In genomic region chr10:30455816-30456215, GRCh38 we compare ENCODE assay signal across 8 cellular contexts. TPM values are rescaled to one million over a fixed set of nuclear protein-coding genes. Genes with fewer than 3 reads are reported as not detected.
DNase-seq lines count a peak whose midpoint lies in the region; ATAC-seq and TF ChIP-seq lines count a peak whose summit lies in the region.

No MANE protein-coding gene starts in this region.

- H3K27ac Mint-ChIP-seq in stimulated activated memory B cell treated with anti-CD40 and anti-IgM and Interleukin-4, amounts not matched to agents 10 μg/mL and 1 μg/mL and 100 μg/mL, for 72 hours, result peak overlapping the region; percentile 89
- no peak overlapping the region for H3K27ac Mint-ChIP-seq in Caco-2 (ENCODE audit: unreplicated experiment)

- DNase-seq in body of pancreas, result no peak
- no peak for DNase-seq in NCI-H2196 (lab: John Stamatoyannopoulos, UW; ENCODE audit: unreplicated experiment)
- DNase-seq in activated effector memory CD4-positive, alpha-beta T cell treated with anti-CD3 and anti-CD28 coated beads, Interleukin-2, amount 50 U/mL, for 16 hours, result no peak
- no peak for DNase-seq in Caco-2
- DNase-seq in G401 (ENCODE audit: low spot score), result no peak

- CTCF ChIA-PET in Caco-2 (lab: Charles Lee), result no interaction called here

- peak overlapping the region; percentile 13 for H3K4me3 Mint-ChIP-seq in stimulated activated memory B cell treated with anti-CD40 and anti-IgM and Interleukin-4, amounts not matched to agents 10 μg/mL and 1 μg/mL and 100 μg/mL, for 72 hours
- no peak overlapping the region for H3K4me3 Mint-ChIP-seq in Caco-2 (ENCODE audit: unreplicated experiment)

- H3K4me1 ChIP-seq in body of pancreas, result no peaks in the 10 kb centered on the region
- H3K4me1 ChIP-seq in Caco-2, result peaks cover 11% of the 10 kb centered on the region

- TF ChIP-seq POLR2A in body of pancreas (IDR thresholded peaks at IDR 0.05), result no peak

- H3K36me3 Mint-ChIP-seq in stimulated activated memory B cell treated with anti-CD40 and anti-IgM and Interleukin-4, amounts not matched to agents 10 μg/mL and 1 μg/mL and 100 μg/mL, for 72 hours, result peaks cover 44% of the 10 kb centered on the region
- peaks cover 48% of the 10 kb centered on the region for H3K36me3 Mint-ChIP-seq in Caco-2 (ENCODE audit: insufficient read depth, unreplicated experiment)

- peaks cover 0 to 9% of the 10 kb centered on the region in 2 donors for H3K36me3 ChIP-seq in body of pancreas (replicated peaks in 1 of 2; ENCODE audit: insufficient read depth in 1 of 2, low read depth in 2 of 2)
- H3K36me3 ChIP-seq in Caco-2 (ENCODE audit: control insufficient read depth, insufficient read depth, low read length), result no peaks in the 10 kb centered on the region; the same call in 1 of the 2 replicates

- peaks cover 39% of the 10 kb centered on the region for H3K4me1 Mint-ChIP-seq in stimulated activated memory B cell treated with anti-CD40 and anti-IgM and Interleukin-4, amounts not matched to agents 10 μg/mL and 1 μg/mL and 100 μg/mL, for 72 hours
- H3K4me1 Mint-ChIP-seq in Caco-2 (ENCODE audit: low read depth, unreplicated experiment), result no peaks in the 10 kb centered on the region

- no peaks in the 10 kb centered on the region for H3K27me3 Mint-ChIP-seq in stimulated activated memory B cell treated with anti-CD40 and anti-IgM and Interleukin-4, amounts not matched to agents 10 μg/mL and 1 μg/mL and 100 μg/mL, for 72 hours
- no peaks in the 10 kb centered on the region for H3K27me3 Mint-ChIP-seq in Caco-2 (ENCODE audit: insufficient read depth, unreplicated experiment)

- no TSS peak for BruUV-seq in Caco-2 (replicated peaks; lab: Mats Ljungman, UMichigan)

- no peak overlapping the region for H3K4me3 ChIP-seq in body of pancreas
- H3K4me3 ChIP-seq in Caco-2 (ENCODE audit: low read depth, low read length), result no peak overlapping the region

- POLR2A ChIA-PET in Caco-2 (lab: Charles Lee), result no interaction called here

- in situ Hi-C loops in G401 (cut with HindIII; ENCODE audit: low sequenced_read_pairs), result no loop called here

- no peaks in the 10 kb centered on the region for H3K9me3 ChIP-seq in body of pancreas
- no peaks in the 10 kb centered on the region for H3K9me3 ChIP-seq in Caco-2

- H3K27me3 ChIP-seq in body of pancreas, result no peaks in the 10 kb centered on the region
- H3K27me3 ChIP-seq in Caco-2 (replicated peaks; ENCODE audit: control insufficient read depth, insufficient read depth, low read length), result no peaks in the 10 kb centered on the region

- H3K9me3 Mint-ChIP-seq in stimulated activated memory B cell treated with anti-CD40 and anti-IgM and Interleukin-4, amounts not matched to agents 10 μg/mL and 1 μg/mL and 100 μg/mL, for 72 hours, result no peaks in the 10 kb centered on the region
- H3K9me3 Mint-ChIP-seq in Caco-2 (ENCODE audit: unreplicated experiment), result no peaks in the 10 kb centered on the region

- intact Hi-C loops in body of pancreas (cut with DNase I), result no loop called here
- intact Hi-C loops in Caco-2 (cut with micrococcal nuclease; ENCODE audit: unreplicated experiment), result no loop called here

- peak overlapping the region in 3 of 4 donors; percentile 29 to 53 (median 38) for H3K27ac ChIP-seq in body of pancreas

- ATAC-seq in GM19043 (IDR thresholded peaks at IDR 0.05; ENCODE audit: low read depth, unreplicated experiment), result peak; percentile 41
- ATAC-seq in HG03025 (IDR thresholded peaks at IDR 0.05; ENCODE audit: low FRiP score, unreplicated experiment), result peak; percentile 56
- ATAC-seq in body of pancreas, result no peak
- ATAC-seq in stimulated activated memory B cell treated with anti-CD40 and anti-IgM and Interleukin-4, amounts not matched to agents 10 μg/mL and 1 μg/mL and 100 μg/mL, for 72 hours, result peak; percentile 92

- 60 to 68% methylated on average over 4 of the region's 4 CpGs for WGBS in body of pancreas, 2 donors

- TF ChIP-seq CTCF in body of pancreas (IDR thresholded peaks at IDR 0.05) (no peak), Caco-2 (IDR thresholded peaks at IDR 0.05; ENCODE audit: insufficient read depth in 1 of 2, low read depth in 1 of 2, low read length in 1 of 2, severe bottlenecking in 1 of 2, unreplicated experiment in 1 of 2) (no peak)

RNA-seq across cellular contexts. Expression of gene MAP3K8, which starts 21.8 kb away (rescaled TPM):
- total RNA-seq in body of pancreas, result 10 to 100 TPM in 1 of 2 donors, 1 to 10 TPM in 1; 9.9 to 11.2 TPM
- 17.9 and 18.8 TPM in 2 replicates for total RNA-seq in Caco-2 (2022)
- 6.1 and 10.7 TPM in 2 replicates for total RNA-seq in G401 (2014; rRNA removed; shearing (Covaris generic))
